ENCODE assay signal across 1 cellular context in the genomic region with DNA sequence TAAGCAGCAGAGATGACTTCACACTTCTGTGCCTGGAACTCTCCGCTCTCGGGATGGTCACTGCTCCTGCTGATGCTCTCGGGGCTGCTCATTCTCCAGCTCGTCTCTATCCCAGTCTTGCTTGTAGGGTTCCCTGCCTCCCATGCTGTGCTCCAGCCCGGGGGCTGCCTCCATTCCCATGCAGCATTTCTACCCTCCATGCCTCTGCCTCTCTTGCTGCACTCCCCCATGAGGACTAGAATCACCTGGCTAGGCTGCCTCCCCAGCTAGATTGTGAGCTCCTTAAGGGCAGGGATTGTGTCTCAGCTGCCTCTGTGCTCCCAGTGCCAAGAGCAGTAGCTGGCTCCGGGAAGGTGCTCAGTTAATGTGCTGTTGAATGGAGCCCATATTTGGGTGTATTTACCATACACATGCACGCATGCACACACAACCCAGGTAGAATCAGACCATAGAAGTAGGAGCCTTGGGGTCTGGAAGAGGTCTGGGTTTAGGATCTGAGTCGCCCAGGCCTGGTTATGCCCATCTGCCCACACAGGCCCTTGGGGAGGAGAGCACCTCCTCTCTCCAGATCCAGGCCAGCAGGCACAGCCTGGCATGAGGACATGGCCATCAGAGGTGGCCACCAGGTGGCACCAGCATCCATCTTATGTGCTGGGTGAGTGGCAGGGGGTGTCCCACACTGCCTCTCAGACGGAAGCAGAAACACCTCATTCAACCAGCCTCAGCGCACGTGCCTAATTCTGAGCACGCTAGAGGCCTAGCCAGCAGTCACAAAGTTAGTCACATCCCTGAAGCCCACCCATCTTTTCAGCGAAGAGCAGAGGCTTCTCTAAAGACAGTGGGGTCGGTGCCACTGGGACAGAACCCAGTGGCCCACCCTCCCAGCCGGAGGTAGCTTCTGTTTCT.
TF ChIP-seq lines count a peak whose summit lies in the region.

No MANE protein-coding gene starts in this region.

TF ChIP-seq in HepG2, 621 proteins besides CTCF, POLR2A, EP300 and RAD21 (continued from another document and continues in another):
- TF ChIP-seq, protein P1, sequence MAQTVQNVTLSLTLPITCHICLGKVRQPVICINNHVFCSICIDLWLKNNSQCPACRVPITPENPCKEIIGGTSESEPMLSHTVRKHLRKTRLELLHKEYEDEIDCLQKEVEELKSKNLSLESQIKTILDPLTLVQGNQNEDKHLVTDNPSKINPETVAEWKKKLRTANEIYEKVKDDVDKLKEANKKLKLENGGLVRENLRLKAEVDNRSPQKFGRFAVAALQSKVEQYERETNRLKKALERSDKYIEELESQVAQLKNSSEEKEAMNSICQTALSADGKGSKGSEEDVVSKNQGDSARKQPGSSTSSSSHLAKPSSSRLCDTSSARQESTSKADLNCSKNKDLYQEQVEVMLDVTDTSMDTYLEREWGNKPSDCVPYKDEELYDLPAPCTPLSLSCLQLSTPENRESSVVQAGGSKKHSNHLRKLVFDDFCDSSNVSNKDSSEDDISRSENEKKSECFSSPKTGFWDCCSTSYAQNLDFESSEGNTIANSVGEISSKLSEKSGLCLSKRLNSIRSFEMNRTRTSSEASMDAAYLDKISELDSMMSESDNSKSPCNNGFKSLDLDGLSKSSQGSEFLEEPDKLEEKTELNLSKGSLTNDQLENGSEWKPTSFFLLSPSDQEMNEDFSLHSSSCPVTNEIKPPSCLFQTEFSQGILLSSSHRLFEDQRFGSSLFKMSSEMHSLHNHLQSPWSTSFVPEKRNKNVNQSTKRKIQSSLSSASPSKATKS (CRISPR knock-in tag; IDR thresholded peaks at IDR 0.05): no peak
- TF ChIP-seq HNRNPUL1 (IDR thresholded peaks at IDR 0.05; ENCODE audit: low read depth, low read length): no peak
- no peak for TF ChIP-seq ATAD3A (CRISPR knock-in tag; IDR thresholded peaks at IDR 0.05)
- no peak for TF ChIP-seq IKZF1 (IDR thresholded peaks at IDR 0.05)
- TF ChIP-seq ZNF367 (CRISPR knock-in tag; IDR thresholded peaks at IDR 0.05; ENCODE audit: borderline replicate concordance): no peak
- TF ChIP-seq, protein P2, sequence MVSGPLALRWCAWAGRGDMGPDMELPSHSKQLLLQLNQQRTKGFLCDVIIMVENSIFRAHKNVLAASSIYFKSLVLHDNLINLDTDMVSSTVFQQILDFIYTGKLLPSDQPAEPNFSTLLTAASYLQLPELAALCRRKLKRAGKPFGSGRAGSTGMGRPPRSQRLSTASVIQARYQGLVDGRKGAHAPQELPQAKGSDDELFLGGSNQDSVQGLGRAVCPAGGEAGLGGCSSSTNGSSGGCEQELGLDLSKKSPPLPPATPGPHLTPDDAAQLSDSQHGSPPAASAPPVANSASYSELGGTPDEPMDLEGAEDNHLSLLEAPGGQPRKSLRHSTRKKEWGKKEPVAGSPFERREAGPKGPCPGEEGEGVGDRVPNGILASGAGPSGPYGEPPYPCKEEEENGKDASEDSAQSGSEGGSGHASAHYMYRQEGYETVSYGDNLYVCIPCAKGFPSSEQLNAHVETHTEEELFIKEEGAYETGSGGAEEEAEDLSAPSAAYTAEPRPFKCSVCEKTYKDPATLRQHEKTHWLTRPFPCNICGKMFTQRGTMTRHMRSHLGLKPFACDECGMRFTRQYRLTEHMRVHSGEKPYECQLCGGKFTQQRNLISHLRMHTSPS (CRISPR knock-in tag; IDR thresholded peaks at IDR 0.05; ENCODE audit: low read depth): peak; percentile 50; the same call in 1 of the 2 replicates
- no peak for TF ChIP-seq ZNF572 (CRISPR knock-in tag; IDR thresholded peaks at IDR 0.05)
- TF ChIP-seq CBX5 (CRISPR knock-in tag; IDR thresholded peaks at IDR 0.05; ENCODE audit: borderline replicate concordance): peak; percentile 73; the same call in 1 of the 2 replicates
- no peak for TF ChIP-seq KLF13 (CRISPR knock-in tag; IDR thresholded peaks at IDR 0.05)
- TF ChIP-seq, protein P3, sequence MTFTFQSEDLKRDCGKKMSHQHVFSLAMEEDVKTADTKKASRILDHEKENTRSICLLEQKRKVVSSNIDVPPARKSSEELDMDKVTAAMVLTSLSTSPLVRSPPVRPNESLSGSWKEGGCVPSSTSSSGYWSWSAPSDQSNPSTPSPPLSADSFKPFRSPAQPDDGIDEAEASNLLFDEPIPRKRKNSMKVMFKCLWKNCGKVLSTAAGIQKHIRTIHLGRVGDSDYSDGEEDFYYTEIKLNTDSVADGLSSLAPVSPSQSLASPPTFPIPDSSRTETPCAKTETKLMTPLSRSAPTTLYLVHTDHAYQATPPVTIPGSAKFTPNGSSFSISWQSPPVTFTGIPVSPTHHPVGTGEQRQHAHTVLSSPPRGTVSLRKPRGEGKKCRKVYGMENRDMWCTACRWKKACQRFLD (CRISPR knock-in tag; IDR thresholded peaks at IDR 0.05; ENCODE audit: borderline replicate concordance): no peak
- TF ChIP-seq, protein P4, sequence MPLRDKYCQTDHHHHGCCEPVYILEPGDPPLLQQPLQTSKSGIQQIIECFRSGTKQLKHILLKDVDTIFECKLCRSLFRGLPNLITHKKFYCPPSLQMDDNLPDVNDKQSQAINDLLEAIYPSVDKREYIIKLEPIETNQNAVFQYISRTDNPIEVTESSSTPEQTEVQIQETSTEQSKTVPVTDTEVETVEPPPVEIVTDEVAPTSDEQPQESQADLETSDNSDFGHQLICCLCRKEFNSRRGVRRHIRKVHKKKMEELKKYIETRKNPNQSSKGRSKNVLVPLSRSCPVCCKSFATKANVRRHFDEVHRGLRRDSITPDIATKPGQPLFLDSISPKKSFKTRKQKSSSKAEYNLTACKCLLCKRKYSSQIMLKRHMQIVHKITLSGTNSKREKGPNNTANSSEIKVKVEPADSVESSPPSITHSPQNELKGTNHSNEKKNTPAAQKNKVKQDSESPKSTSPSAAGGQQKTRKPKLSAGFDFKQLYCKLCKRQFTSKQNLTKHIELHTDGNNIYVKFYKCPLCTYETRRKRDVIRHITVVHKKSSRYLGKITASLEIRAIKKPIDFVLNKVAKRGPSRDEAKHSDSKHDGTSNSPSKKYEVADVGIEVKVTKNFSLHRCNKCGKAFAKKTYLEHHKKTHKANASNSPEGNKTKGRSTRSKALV (CRISPR knock-in tag; IDR thresholded peaks at IDR 0.05): no peak; the same call in 1 of the 2 replicates
- TF ChIP-seq, protein P5, sequence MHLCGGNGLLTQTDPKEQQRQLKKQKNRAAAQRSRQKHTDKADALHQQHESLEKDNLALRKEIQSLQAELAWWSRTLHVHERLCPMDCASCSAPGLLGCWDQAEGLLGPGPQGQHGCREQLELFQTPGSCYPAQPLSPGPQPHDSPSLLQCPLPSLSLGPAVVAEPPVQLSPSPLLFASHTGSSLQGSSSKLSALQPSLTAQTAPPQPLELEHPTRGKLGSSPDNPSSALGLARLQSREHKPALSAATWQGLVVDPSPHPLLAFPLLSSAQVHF (CRISPR knock-in tag; IDR thresholded peaks at IDR 0.05): no peak
- TF ChIP-seq, protein P6, sequence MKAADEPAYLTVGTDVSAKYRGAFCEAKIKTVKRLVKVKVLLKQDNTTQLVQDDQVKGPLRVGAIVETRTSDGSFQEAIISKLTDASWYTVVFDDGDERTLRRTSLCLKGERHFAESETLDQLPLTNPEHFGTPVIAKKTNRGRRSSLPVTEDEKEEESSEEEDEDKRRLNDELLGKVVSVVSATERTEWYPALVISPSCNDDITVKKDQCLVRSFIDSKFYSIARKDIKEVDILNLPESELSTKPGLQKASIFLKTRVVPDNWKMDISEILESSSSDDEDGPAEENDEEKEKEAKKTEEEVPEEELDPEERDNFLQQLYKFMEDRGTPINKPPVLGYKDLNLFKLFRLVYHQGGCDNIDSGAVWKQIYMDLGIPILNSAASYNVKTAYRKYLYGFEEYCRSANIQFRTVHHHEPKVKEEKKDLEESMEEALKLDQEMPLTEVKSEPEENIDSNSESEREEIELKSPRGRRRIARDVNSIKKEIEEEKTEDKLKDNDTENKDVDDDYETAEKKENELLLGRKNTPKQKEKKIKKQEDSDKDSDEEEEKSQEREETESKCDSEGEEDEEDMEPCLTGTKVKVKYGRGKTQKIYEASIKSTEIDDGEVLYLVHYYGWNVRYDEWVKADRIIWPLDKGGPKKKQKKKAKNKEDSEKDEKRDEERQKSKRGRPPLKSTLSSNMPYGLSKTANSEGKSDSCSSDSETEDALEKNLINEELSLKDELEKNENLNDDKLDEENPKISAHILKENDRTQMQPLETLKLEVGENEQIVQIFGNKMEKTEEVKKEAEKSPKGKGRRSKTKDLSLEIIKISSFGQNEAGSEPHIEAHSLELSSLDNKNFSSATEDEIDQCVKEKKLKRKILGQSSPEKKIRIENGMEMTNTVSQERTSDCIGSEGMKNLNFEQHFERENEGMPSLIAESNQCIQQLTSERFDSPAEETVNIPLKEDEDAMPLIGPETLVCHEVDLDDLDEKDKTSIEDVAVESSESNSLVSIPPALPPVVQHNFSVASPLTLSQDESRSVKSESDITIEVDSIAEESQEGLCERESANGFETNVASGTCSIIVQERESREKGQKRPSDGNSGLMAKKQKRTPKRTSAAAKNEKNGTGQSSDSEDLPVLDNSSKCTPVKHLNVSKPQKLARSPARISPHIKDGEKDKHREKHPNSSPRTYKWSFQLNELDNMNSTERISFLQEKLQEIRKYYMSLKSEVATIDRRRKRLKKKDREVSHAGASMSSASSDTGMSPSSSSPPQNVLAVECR (CRISPR knock-in tag; IDR thresholded peaks at IDR 0.05; ENCODE audit: borderline replicate concordance): peak; percentile 17; the same call in 1 of the 2 replicates
- TF ChIP-seq TMF1 (CRISPR knock-in tag; IDR thresholded peaks at IDR 0.05; ENCODE audit: low read depth): no peak
- TF ChIP-seq SAFB2 (CRISPR knock-in tag; IDR thresholded peaks at IDR 0.05; ENCODE audit: borderline replicate concordance, low read depth): 0 out of 2 replicates have a peak, but pooled peaks have one; percentile 21
- TF ChIP-seq, protein P7, sequence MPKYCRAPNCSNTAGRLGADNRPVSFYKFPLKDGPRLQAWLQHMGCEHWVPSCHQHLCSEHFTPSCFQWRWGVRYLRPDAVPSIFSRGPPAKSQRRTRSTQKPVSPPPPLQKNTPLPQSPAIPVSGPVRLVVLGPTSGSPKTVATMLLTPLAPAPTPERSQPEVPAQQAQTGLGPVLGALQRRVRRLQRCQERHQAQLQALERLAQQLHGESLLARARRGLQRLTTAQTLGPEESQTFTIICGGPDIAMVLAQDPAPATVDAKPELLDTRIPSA (CRISPR knock-in tag; IDR thresholded peaks at IDR 0.05; ENCODE audit: borderline replicate concordance): no peak
- TF ChIP-seq, protein P8, sequence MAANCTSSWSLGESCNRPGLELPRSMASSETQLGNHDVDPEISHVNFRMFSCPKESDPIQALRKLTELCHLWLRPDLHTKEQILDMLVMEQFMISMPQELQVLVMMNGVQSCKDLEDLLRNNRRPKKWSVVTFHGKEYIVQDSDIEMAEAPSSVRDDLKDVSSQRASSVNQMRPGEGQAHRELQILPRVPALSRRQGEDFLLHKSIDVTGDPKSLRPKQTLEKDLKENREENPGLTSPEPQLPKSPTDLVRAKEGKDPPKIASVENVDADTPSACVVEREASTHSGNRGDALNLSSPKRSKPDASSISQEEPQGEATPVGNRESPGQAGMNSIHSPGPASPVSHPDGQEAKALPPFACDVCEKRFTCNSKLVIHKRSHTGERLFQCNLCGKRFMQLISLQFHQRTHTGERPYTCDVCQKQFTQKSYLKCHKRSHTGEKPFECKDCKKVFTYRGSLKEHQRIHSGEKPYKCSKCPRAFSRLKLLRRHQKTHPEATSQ (CRISPR knock-in tag; IDR thresholded peaks at IDR 0.05; ENCODE audit: borderline replicate concordance): no peak
- TF ChIP-seq ZNF775 (CRISPR knock-in tag; IDR thresholded peaks at IDR 0.05; ENCODE audit: borderline replicate concordance): no peak
- TF ChIP-seq, protein P9, sequence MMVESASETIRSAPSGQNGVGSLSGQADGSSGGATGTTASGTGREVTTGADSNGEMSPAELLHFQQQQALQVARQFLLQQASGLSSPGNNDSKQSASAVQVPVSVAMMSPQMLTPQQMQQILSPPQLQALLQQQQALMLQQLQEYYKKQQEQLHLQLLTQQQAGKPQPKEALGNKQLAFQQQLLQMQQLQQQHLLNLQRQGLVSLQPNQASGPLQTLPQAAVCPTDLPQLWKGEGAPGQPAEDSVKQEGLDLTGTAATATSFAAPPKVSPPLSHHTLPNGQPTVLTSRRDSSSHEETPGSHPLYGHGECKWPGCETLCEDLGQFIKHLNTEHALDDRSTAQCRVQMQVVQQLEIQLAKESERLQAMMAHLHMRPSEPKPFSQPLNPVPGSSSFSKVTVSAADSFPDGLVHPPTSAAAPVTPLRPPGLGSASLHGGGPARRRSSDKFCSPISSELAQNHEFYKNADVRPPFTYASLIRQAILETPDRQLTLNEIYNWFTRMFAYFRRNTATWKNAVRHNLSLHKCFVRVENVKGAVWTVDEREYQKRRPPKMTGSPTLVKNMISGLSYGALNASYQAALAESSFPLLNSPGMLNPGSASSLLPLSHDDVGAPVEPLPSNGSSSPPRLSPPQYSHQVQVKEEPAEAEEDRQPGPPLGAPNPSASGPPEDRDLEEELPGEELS (CRISPR knock-in tag; IDR thresholded peaks at IDR 0.05): no peak
- no peak for TF ChIP-seq CBX1 (IDR thresholded peaks at IDR 0.05; ENCODE audit: low read depth)
- TF ChIP-seq, protein P10, sequence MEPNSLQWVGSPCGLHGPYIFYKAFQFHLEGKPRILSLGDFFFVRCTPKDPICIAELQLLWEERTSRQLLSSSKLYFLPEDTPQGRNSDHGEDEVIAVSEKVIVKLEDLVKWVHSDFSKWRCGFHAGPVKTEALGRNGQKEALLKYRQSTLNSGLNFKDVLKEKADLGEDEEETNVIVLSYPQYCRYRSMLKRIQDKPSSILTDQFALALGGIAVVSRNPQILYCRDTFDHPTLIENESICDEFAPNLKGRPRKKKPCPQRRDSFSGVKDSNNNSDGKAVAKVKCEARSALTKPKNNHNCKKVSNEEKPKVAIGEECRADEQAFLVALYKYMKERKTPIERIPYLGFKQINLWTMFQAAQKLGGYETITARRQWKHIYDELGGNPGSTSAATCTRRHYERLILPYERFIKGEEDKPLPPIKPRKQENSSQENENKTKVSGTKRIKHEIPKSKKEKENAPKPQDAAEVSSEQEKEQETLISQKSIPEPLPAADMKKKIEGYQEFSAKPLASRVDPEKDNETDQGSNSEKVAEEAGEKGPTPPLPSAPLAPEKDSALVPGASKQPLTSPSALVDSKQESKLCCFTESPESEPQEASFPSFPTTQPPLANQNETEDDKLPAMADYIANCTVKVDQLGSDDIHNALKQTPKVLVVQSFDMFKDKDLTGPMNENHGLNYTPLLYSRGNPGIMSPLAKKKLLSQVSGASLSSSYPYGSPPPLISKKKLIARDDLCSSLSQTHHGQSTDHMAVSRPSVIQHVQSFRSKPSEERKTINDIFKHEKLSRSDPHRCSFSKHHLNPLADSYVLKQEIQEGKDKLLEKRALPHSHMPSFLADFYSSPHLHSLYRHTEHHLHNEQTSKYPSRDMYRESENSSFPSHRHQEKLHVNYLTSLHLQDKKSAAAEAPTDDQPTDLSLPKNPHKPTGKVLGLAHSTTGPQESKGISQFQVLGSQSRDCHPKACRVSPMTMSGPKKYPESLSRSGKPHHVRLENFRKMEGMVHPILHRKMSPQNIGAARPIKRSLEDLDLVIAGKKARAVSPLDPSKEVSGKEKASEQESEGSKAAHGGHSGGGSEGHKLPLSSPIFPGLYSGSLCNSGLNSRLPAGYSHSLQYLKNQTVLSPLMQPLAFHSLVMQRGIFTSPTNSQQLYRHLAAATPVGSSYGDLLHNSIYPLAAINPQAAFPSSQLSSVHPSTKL (CRISPR knock-in tag; IDR thresholded peaks at IDR 0.05): peak; percentile 19; the same call in 1 of the 2 replicates
- no peak for TF ChIP-seq ZFP36L2 (CRISPR knock-in tag; IDR thresholded peaks at IDR 0.05)
- TF ChIP-seq IKZF4 (CRISPR knock-in tag; IDR thresholded peaks at IDR 0.05; ENCODE audit: borderline replicate concordance, low read depth, not compliant biosample characterization): no peak
- no peak for TF ChIP-seq BCL6 (CRISPR knock-in tag; IDR thresholded peaks at IDR 0.05)
- TF ChIP-seq FOXP1 (IDR thresholded peaks at IDR 0.05): no peak
- TF ChIP-seq FOXP1 (CRISPR knock-in tag; IDR thresholded peaks at IDR 0.05): no peak
- TF ChIP-seq MTF1 (CRISPR knock-in tag; IDR thresholded peaks at IDR 0.05): no peak
- TF ChIP-seq FOXA3 (CRISPR knock-in tag; IDR thresholded peaks at IDR 0.05): peak; percentile 15; the same call in 1 of the 2 replicates
- TF ChIP-seq BHLHE40 (IDR thresholded peaks at IDR 0.05; ENCODE audit: low read length): peak; percentile 72
